Comparison of ENCODE assay signal across 8 cellular contexts in genomic region chr17:1058423-1059130, GRCh38.
DNase-seq lines count a peak whose midpoint lies in the region; ATAC-seq lines count a peak whose summit lies in the region.

No MANE protein-coding gene starts in this region.

- H3K4me3 Mint-ChIP-seq in activated T-cell treated with anti-CD3 and anti-CD28 coated beads, Interleukin-2, amount 50 U/mL, for 4 hours = no peak overlapping the region

- no peaks in the 10 kb centered on the region for H3K27me3 Mint-ChIP-seq in activated T-cell treated with anti-CD3 and anti-CD28 coated beads, Interleukin-2, amount 50 U/mL, for 4 hours (ENCODE audit: low read depth)

- intact Hi-C loops in cardiac septum (cut with DNase I) = loop anchor here (5.0 kb wide), 2 partner anchors 61 to 266 kb away; partner anchors contain the start of gene TIMM22

- ATAC-seq in activated T-cell treated with anti-CD3 and anti-CD28 coated beads, Interleukin-2, amount 50 U/mL, for 4 hours = no peak

- no peaks in the 10 kb centered on the region for H3K4me1 Mint-ChIP-seq in activated T-cell treated with anti-CD3 and anti-CD28 coated beads, Interleukin-2, amount 50 U/mL, for 4 hours (ENCODE audit: low read depth)

- DNase-seq in DMS 273 (lab: John Stamatoyannopoulos, UW; ENCODE audit: unreplicated experiment) (peak; percentile 72), DMS 273 treated with DMSO at 0.1 percent for 48 hours (lab: John Stamatoyannopoulos, UW) (no peak), NOMO-1 treated with dmso at 0.1 percent for 144 hours (lab: John Stamatoyannopoulos, UW; ENCODE audit: unreplicated experiment) (peak; percentile 29), cardiac septum (ENCODE audit: low spot score) (peak; percentile 89), SKM-1 treated with dmso at 0.1 percent for 144 hours (lab: John Stamatoyannopoulos, UW; ENCODE audit: unreplicated experiment) (no peak), AG08395 (ENCODE audit: low spot score) (no peak)
- peak; percentile 25 for DNase-seq in activated T-cell treated with anti-CD3 and anti-CD28 coated beads, Interleukin-2, amount 50 U/mL, for 4 hours
- DNase-seq in stimulated activated CD4-positive, alpha-beta T cell treated with anti-CD3 and anti-CD28 coated beads, Interleukin-4, amount 100 ng/mL, for 4 hours = peak; percentile 9 to 38

- peaks cover 22% of the 10 kb centered on the region for H3K36me3 Mint-ChIP-seq in activated T-cell treated with anti-CD3 and anti-CD28 coated beads, Interleukin-2, amount 50 U/mL, for 4 hours (ENCODE audit: insufficient read depth)

- no peaks in the 10 kb centered on the region for H3K9me3 Mint-ChIP-seq in activated T-cell treated with anti-CD3 and anti-CD28 coated beads, Interleukin-2, amount 50 U/mL, for 4 hours

Comparison
In these comparisons a context has a peak if more than half of its experiments do, and no peak if none do; other contexts are left out.
1. DNase-seq: peak in DMS 273 (single experiment), NOMO-1 treated with dmso at 0.1 percent for 144 hours (single experiment), activated T-cell treated with anti-CD3 and anti-CD28 coated beads, Interleukin-2, amount 50 U/mL, for 4 hours (single experiment), cardiac septum (single experiment) and stimulated activated CD4-positive, alpha-beta T cell treated with anti-CD3 and anti-CD28 coated beads, Interleukin-4, amount 100 ng/mL, for 4 hours (2 of 2); none in DMS 273 treated with DMSO at 0.1 percent for 48 hours (single experiment), SKM-1 treated with dmso at 0.1 percent for 144 hours (single experiment) and AG08395 (single experiment).